ENCODE assay signal across 8 cellular contexts in the genomic region with DNA sequence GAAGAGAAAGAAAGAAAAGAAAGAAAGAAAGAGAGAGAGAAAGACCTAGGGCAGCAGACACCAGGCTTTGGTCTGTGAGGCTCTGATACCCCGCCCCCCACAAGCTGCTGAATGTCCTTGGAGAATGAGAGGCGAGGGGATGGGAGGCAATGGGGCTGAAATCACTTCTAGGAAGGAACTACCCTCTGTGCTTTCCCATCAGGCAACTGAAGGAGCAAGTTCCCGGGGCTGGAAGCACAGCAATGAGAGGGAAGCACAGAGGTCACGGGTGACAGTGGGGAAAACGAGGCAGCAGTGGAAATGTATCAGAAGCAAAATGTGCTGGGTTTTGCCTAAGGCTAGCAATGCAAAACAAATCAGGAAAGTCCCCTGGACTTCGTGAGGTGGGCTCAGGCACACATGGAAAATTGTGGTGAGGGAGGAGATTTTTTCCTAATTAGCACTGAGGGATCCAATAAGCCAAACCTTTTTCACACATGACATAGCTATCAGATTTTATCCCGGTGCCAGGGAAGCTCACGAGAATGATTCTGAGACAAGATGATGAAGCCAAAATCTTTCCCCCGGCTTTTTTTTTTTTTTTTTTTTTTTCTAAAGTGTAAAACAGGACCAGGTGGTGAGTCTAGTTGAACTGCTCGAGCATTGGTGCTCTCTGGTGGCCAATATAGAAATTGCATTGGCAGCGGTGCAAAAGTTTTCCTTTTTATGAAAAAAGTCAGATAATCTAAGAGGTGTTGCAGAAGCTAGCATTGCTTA. TPM values are rescaled to one million over a fixed set of nuclear protein-coding genes. Genes with fewer than 3 reads are reported as not detected.
DNase-seq lines count a peak whose midpoint lies in the region; ATAC-seq lines count a peak whose summit lies in the region.

No MANE protein-coding gene starts in this region.

- peaks cover 11% of the 10 kb centered on the region for H3K9me3 Mint-ChIP-seq in activated CD4-positive, alpha-beta memory T cell treated with anti-CD3 and anti-CD28 coated beads for 36 hours
- peaks cover 3% of the 10 kb centered on the region for H3K9me3 Mint-ChIP-seq in memory B cell

- CTCF ChIA-PET in activated CD4-positive, alpha-beta memory T cell treated with anti-CD3 and anti-CD28 coated beads for 36 hours (lab: Charles Lee), result interaction anchor here (0.6 to 8.6 kb wide), 29 partner anchors 8 to 284 kb away, joined by 3 to 171 read pairs (median 4); no protein-coding TSS in a partner anchor

- H3K36me3 Mint-ChIP-seq in activated CD4-positive, alpha-beta memory T cell treated with anti-CD3 and anti-CD28 coated beads for 36 hours, result peaks cover 3% of the 10 kb centered on the region
- no peaks in the 10 kb centered on the region for H3K36me3 Mint-ChIP-seq in memory B cell

- H3K27ac Mint-ChIP-seq in activated CD4-positive, alpha-beta memory T cell treated with anti-CD3 and anti-CD28 coated beads for 36 hours, result peak overlapping the region; percentile 28
- peak overlapping the region; percentile 45 for H3K27ac Mint-ChIP-seq in memory B cell

- H3K27me3 Mint-ChIP-seq in activated CD4-positive, alpha-beta memory T cell treated with anti-CD3 and anti-CD28 coated beads for 36 hours, result no peaks in the 10 kb centered on the region
- no peaks in the 10 kb centered on the region for H3K27me3 Mint-ChIP-seq in memory B cell

- H3K4me3 Mint-ChIP-seq in activated CD4-positive, alpha-beta memory T cell treated with anti-CD3 and anti-CD28 coated beads for 36 hours, result no peak overlapping the region
- H3K4me3 Mint-ChIP-seq in memory B cell, result peak overlapping the region; percentile 43

- POLR2A ChIA-PET in activated CD4-positive, alpha-beta memory T cell treated with anti-CD3 and anti-CD28 coated beads for 36 hours (lab: Charles Lee), result no interaction called here

- intact Hi-C loops in activated CD4-positive, alpha-beta memory T cell treated with anti-CD3 and anti-CD28 coated beads for 36 hours (cut with micrococcal nuclease), result loop anchor here (1.0 to 5.0 kb wide), 4 partner anchors 82 to 268 kb away; no protein-coding TSS in a partner anchor

- peak; percentile 55 for ATAC-seq in GM21526 (IDR thresholded peaks at IDR 0.05; ENCODE audit: low FRiP score, unreplicated experiment)
- ATAC-seq in memory B cell (ENCODE audit: low read depth), result peak; percentile 66
- ATAC-seq in GM19455 (IDR thresholded peaks at IDR 0.05; ENCODE audit: unreplicated experiment), result no peak

- DNase-seq in AG08395 (ENCODE audit: low spot score) (peak; percentile 80), NCI-H446 treated with DMSO at 0.1 percent for 48 hours (lab: John Stamatoyannopoulos, UW) (peak; percentile 54), memory B cell (ENCODE audit: low spot score in 2 of 2) (peak; percentile 70 to 72)
- peak; percentile 80 for DNase-seq in activated CD4-positive, alpha-beta memory T cell treated with anti-CD3 and anti-CD28 coated beads for 36 hours
- DNase-seq in effector CD4-positive, alpha-beta T cell, result peak; percentile 56
- peak; percentile 25 to 56 for DNase-seq in stimulated activated CD8-positive, alpha-beta memory T cell treated with anti-CD3 and anti-CD28 coated beads, Interleukin-2, amount 100 ng/mL, for 48 hours (ENCODE audit: low read depth in 2 of 2)

- peaks cover 15% of the 10 kb centered on the region for H3K4me1 Mint-ChIP-seq in activated CD4-positive, alpha-beta memory T cell treated with anti-CD3 and anti-CD28 coated beads for 36 hours (ENCODE audit: low read depth)
- peaks cover 16% of the 10 kb centered on the region for H3K4me1 Mint-ChIP-seq in memory B cell

RNA-seq across cellular contexts. Expression of a gene that starts 16.8 kb away (rescaled TPM):
- total RNA-seq in activated CD4-positive, alpha-beta memory T cell treated with anti-CD3 and anti-CD28 coated beads for 36 hours, result 10 to 100 TPM; 21.9 to 22.1 TPM
